11 cellular contexts compared by ENCODE assay signal in genomic region chr5:33936381-33937016, GRCh38. TPM values are rescaled to one million over a fixed set of nuclear protein-coding genes. Genes with fewer than 3 reads are reported as not detected.
DNase-seq lines count a peak whose midpoint lies in the region; ATAC-seq and TF ChIP-seq lines count a peak whose summit lies in the region.
"Had no signal": no experiment of that assay in that cellular context is flagged by ENCODE, and none has a peak within 500 bp of the region (broad histone marks: within the 10 kb centered on the region; RNA-seq: fewer than 3 reads in every experiment).

Gene RXFP3 (plus strand): TSS chr5:33936386. CDS start chr5:33936741, 355 bp downstream.

- H3K27me3 ChIP-seq in brain microvascular endothelial cell (replicated peaks), result peaks cover 17% of the 10 kb centered on the region
- peaks cover 13 to 65% (median 39%) of the 10 kb centered on the region in 3 donors for H3K27me3 ChIP-seq in stomach

- no peaks in the 10 kb centered on the region for H3K9me3 Mint-ChIP-seq in IgD-negative memory B cell
- H3K9me3 Mint-ChIP-seq: activated naive CD4-positive, alpha-beta T cell treated with anti-CD3 and anti-CD28 coated beads, Interleukin-2, amount 50 U/mL, for 72 hours; natural killer cell; stimulated activated naive CD8-positive, alpha-beta T cell treated with anti-CD3 and anti-CD28 coated beads, Interleukin-15, Interleukin-2, amounts not matched to agents 100 ng/mL and 50 ng/mL, for 24 hours had no signal

- peaks cover 5 to 21% (median 14%) of the 10 kb centered on the region in 3 donors for H3K4me1 Mint-ChIP-seq in IgD-negative memory B cell
- H3K4me1 Mint-ChIP-seq: natural killer cell had no signal

- in situ Hi-C loops in brain microvascular endothelial cell (cut with HindIII; ENCODE audit: low pct_ligation_motif_present, low sequenced_read_pairs), result no loop called here

- DNase-seq in brain microvascular endothelial cell, result peak; percentile 27
- peak; percentile 50 for DNase-seq in iPS-NIHi7 (ENCODE audit: extremely low spot score)
- no peak for DNase-seq in stomach
- DNase-seq in T-helper 2 cell, result no peak
- no peak for DNase-seq in SHP77 treated with DMSO at 0.1 percent for 48 hours (lab: John Stamatoyannopoulos, UW)
- DNase-seq: natural killer cell, SW 1271 had no signal

- no peaks in the 10 kb centered on the region for H3K36me3 Mint-ChIP-seq in IgD-negative memory B cell
- H3K36me3 Mint-ChIP-seq: activated naive CD4-positive, alpha-beta T cell treated with anti-CD3 and anti-CD28 coated beads, Interleukin-2, amount 50 U/mL, for 72 hours; natural killer cell had no signal

- ATAC-seq in HG02884 (IDR thresholded peaks at IDR 0.05; ENCODE audit: unreplicated experiment), result no peak

- no peak for TF ChIP-seq POLR2A in stomach (IDR thresholded peaks at IDR 0.05)

- H3K4me3 ChIP-seq in brain microvascular endothelial cell (ENCODE audit: low read depth, low read length), result peak within 1 kb of the TSS; percentile 63
- H3K4me3 ChIP-seq in stomach, result peak within 1 kb of the TSS; percentile 24 to 38 (median 28)

- peak within 1 kb of the TSS in 1 of 4 donors; percentile 9 for H3K4me3 Mint-ChIP-seq in IgD-negative memory B cell
- H3K4me3 Mint-ChIP-seq: natural killer cell; stimulated activated naive CD8-positive, alpha-beta T cell treated with anti-CD3 and anti-CD28 coated beads, Interleukin-15, Interleukin-2, amounts not matched to agents 100 ng/mL and 50 ng/mL, for 24 hours had no signal

- intact Hi-C loops in stomach (cut with DNase I; ENCODE audit: low total_unique reads), result no loop called here

- H3K36me3 ChIP-seq in brain microvascular endothelial cell (replicated peaks), result no peaks in the 10 kb centered on the region
- no peaks in the 10 kb centered on the region for H3K36me3 ChIP-seq in stomach

- H3K27ac ChIP-seq in brain microvascular endothelial cell, result no peak within 1 kb of the TSS
- no peak within 1 kb of the TSS for H3K27ac ChIP-seq in stomach

- peak within 1 kb of the TSS in 2 of 3 donors; percentile 31 to 73 for H3K27ac Mint-ChIP-seq in IgD-negative memory B cell
- H3K27ac Mint-ChIP-seq: activated naive CD4-positive, alpha-beta T cell treated with anti-CD3 and anti-CD28 coated beads, Interleukin-2, amount 50 U/mL, for 72 hours; natural killer cell; stimulated activated naive CD8-positive, alpha-beta T cell treated with anti-CD3 and anti-CD28 coated beads, Interleukin-15, Interleukin-2, amounts not matched to agents 100 ng/mL and 50 ng/mL, for 24 hours had no signal

- H3K27me3 Mint-ChIP-seq in IgD-negative memory B cell, result peaks cover 28% of the 10 kb centered on the region

- WGBS in stomach, 5 donors, result 11 to 18% (median 13%) methylated on average over 24 to 45 of the region's 45 CpGs

- TF ChIP-seq CTCF in brain microvascular endothelial cell (IDR thresholded peaks at IDR 0.05; ENCODE audit: low read depth, low read length, missing control alignments), result no peak
- TF ChIP-seq CTCF in stomach (IDR thresholded peaks at IDR 0.05), result no peak

- H3K9me3 ChIP-seq in stomach, result no peaks in the 10 kb centered on the region

- H3K4me1 ChIP-seq in stomach, result peaks cover 12 to 26% (median 21%) of the 10 kb centered on the region in 4 donors

- no peak for TF ChIP-seq EP300 in stomach (IDR thresholded peaks at IDR 0.05)

RNA-seq across cellular contexts. Expression of gene RXFP3, which starts in this region (rescaled TPM):
- polyA plus RNA-seq in IgD-negative memory B cell, result not detected
- total RNA-seq in stomach, result not detected
- polyA plus RNA-seq in stomach, result not detected
- total RNA-seq: activated naive CD4-positive, alpha-beta T cell treated with anti-CD3 and anti-CD28 coated beads, Interleukin-2, amount 50 U/mL, for 72 hours; natural killer cell had no signal

Comparison
In these comparisons a context has a peak if more than half of its experiments do, and no peak if none do; other contexts are left out.
1. DNase-seq: peak in brain microvascular endothelial cell (single experiment) and iPS-NIHi7 (single experiment); none in stomach (single experiment), T-helper 2 cell (0 of 5) and SHP77 treated with DMSO at 0.1 percent for 48 hours (single experiment).